In the genomic region with DNA sequence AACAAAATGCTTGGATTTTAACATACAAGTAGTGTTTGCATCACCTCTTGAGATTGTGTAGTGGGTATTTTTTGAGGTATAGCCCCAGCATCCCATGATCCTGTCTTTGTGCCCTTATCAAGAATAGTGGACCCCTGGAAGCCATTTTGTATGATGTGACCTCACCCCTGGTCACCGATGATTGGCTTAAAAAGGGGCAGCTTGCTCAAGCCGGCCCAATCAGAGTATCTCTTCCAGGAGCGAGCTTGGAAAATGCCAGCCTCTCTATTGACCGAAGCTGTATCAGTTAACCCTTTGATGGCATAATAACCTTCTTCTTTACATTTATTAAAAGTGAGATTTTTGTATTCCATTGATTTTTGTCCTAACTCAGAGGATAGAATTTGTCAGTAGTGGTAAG, we compare ENCODE assay signal across 18 cellular contexts. TPM values are rescaled to one million over a fixed set of nuclear protein-coding genes. Genes with fewer than 3 reads are reported as not detected.
"Had no signal": no experiment of that assay in that cellular context is flagged by ENCODE, and none has a peak within 500 bp of the region (broad histone marks: within the 10 kb centered on the region; RNA-seq: fewer than 3 reads in every experiment).

No MANE protein-coding gene starts in this region.

- ATAC-seq: activated CD8-positive, alpha-beta memory T cell treated with anti-CD3 and anti-CD28 coated beads, Interleukin-2, amount 10 ng/mL, durations not matched to agents 7 days and 5 days; body of pancreas had no signal

- H3K4me1 ChIP-seq: body of pancreas, spleen, upper lobe of left lung had no signal

- H3K9me3 ChIP-seq: body of pancreas, spleen, upper lobe of left lung had no signal

- H3K36me3 ChIP-seq: spleen, upper lobe of left lung had no signal

- H3K27ac ChIP-seq: body of pancreas, spleen, upper lobe of left lung had no signal

- H3K4me3 ChIP-seq: body of pancreas, spleen, upper lobe of left lung had no signal

- DNase-seq: activated B cell treated with CpG ODN at 0.5 μM for 24 hours; activated CD4-positive, alpha-beta memory T cell treated with anti-CD3 and anti-CD28 coated beads, Interleukin-2, amount 10 ng/mL, durations not matched to agents 7 days and 5 days; activated CD4-positive, alpha-beta T cell treated with anti-CD3 and anti-CD28 coated beads for 48 hours; activated CD8-positive, alpha-beta memory T cell treated with anti-CD3 and anti-CD28 coated beads, Interleukin-2, amount 10 ng/mL, durations not matched to agents 7 days and 5 days; activated gamma-delta T cell treated with Interleukin-2 at 50 U/mL for 16 hours; activated T-cell treated with anti-CD3 and anti-CD28 coated beads, Interleukin-2, amount 50 U/mL, for 1 hour; effector CD8-positive, alpha-beta T cell; foreskin melanocyte; kidney glomerular epithelial cell; retina; spleen; stimulated activated CD4-positive, alpha-beta T cell treated with anti-CD3 and anti-CD28 coated beads, Interleukin-4, amount 100 ng/mL, for 24 hours; stimulated activated naive CD4-positive, alpha-beta T cell treated with Interleukin-2 at 50 U/mL for 16 hours; T-helper 9 cell; upper lobe of left lung had no signal

- H3K27me3 ChIP-seq: body of pancreas, upper lobe of left lung had no signal

RNA-seq across cellular contexts. Expression of gene FAM20A, which starts 55.5 kb away (rescaled TPM):
- total RNA-seq: activated B cell treated with CpG ODN at 0.5 μM for 24 hours; activated CD4-positive, alpha-beta memory T cell treated with anti-CD3 and anti-CD28 coated beads, Interleukin-2, amount 10 ng/mL, durations not matched to agents 7 days and 5 days; activated CD8-positive, alpha-beta memory T cell treated with anti-CD3 and anti-CD28 coated beads, Interleukin-2, amount 10 ng/mL, durations not matched to agents 7 days and 5 days; T-helper 1 cell treated with Interleukin-12 subunit alpha and Interleukin-12 subunit beta and Interleukin-4 antibody, amounts not matched to agents 30 ng/mL and 1 ng/mL, for 36 hours had no signal
- polyA plus RNA-seq: neural cell had no signal
